ENCODE assay signal across 13 cellular contexts in genomic region chrX:56758456-56758855, GRCh38. TPM values are rescaled to one million over a fixed set of nuclear protein-coding genes. Genes with fewer than 3 reads are reported as not detected.
A peak's percentile ranks its signal among the peaks of the same experiment; 100 is the strongest.
DNase-seq lines count a peak whose midpoint lies in the region; ATAC-seq and TF ChIP-seq lines count a peak whose summit lies in the region.
"Had no signal": no experiment of that assay in that cellular context is flagged by ENCODE, and none has a peak within 500 bp of the region (broad histone marks: within the 10 kb centered on the region; RNA-seq: fewer than 3 reads in every experiment).

No MANE protein-coding gene starts in this region.

- intact Hi-C loops in activated naive CD4-positive, alpha-beta T cell treated with anti-CD3 and anti-CD28 coated beads for 36 hours (cut with micrococcal nuclease) = no loop called here
- intact Hi-C loops in Calu3 (cut with micrococcal nuclease; ENCODE audit: unreplicated experiment) = no loop called here

- no peak overlapping the region for H3K4me3 Mint-ChIP-seq in activated naive CD4-positive, alpha-beta T cell treated with anti-CD3 and anti-CD28 coated beads for 36 hours
- H3K4me3 Mint-ChIP-seq in chondrocyte (ENCODE audit: unreplicated experiment) (no peak overlapping the region), osteocyte (ENCODE audit: unreplicated experiment) (no peak overlapping the region), Calu3 (ENCODE audit: low read depth, unreplicated experiment) (no peak overlapping the region)
- H3K4me3 Mint-ChIP-seq: CD8-positive, alpha-beta memory T cell had no signal

- H3K36me3 ChIP-seq in H7 (replicated peaks; ENCODE audit: control insufficient read depth, insufficient read depth, low read length) = no peaks in the 10 kb centered on the region
- H3K36me3 ChIP-seq: BE2C had no signal

- peaks cover 39% of the 10 kb centered on the region for H3K4me1 Mint-ChIP-seq in activated naive CD4-positive, alpha-beta T cell treated with anti-CD3 and anti-CD28 coated beads for 36 hours (ENCODE audit: low read depth)
- no peaks in the 10 kb centered on the region for H3K4me1 Mint-ChIP-seq in chondrocyte (ENCODE audit: low read depth)
- H3K4me1 Mint-ChIP-seq in osteocyte (ENCODE audit: unreplicated experiment) = peaks cover 1% of the 10 kb centered on the region
- no peaks in the 10 kb centered on the region for H3K4me1 Mint-ChIP-seq in Calu3 (ENCODE audit: low read depth, unreplicated experiment)

- H3K27ac Mint-ChIP-seq in activated naive CD4-positive, alpha-beta T cell treated with anti-CD3 and anti-CD28 coated beads for 36 hours = peak overlapping the region; percentile 46
- H3K27ac Mint-ChIP-seq in activated naive CD4-positive, alpha-beta T cell treated with anti-CD3 and anti-CD28 coated beads, Interleukin-2, amount 50 U/mL, for 72 hours = peak overlapping the region in 1 of 2 donors; percentile 36
- H3K27ac Mint-ChIP-seq in chondrocyte (ENCODE audit: unreplicated experiment) (no peak overlapping the region), osteocyte (ENCODE audit: unreplicated experiment) (no peak overlapping the region), Calu3 (ENCODE audit: unreplicated experiment) (no peak overlapping the region)

- BruUV-seq in Calu3 (replicated peaks; lab: Mats Ljungman, UMichigan) = no TSS peak

- CTCF ChIA-PET in activated naive CD4-positive, alpha-beta T cell treated with anti-CD3 and anti-CD28 coated beads for 36 hours (lab: Charles Lee) = no interaction called here
- CTCF ChIA-PET in Calu3 (lab: Charles Lee) = no interaction called here

- TF ChIP-seq CTCF in chondrocyte (IDR thresholded peaks at IDR 0.05) = no peak
- TF ChIP-seq CTCF in osteocyte (IDR thresholded peaks at IDR 0.05) = no peak
- no peak for TF ChIP-seq CTCF in Calu3 (IDR thresholded peaks at IDR 0.05; ENCODE audit: unreplicated experiment)

- H3K27me3 Mint-ChIP-seq in activated naive CD4-positive, alpha-beta T cell treated with anti-CD3 and anti-CD28 coated beads for 36 hours (ENCODE audit: low read depth) = no peaks in the 10 kb centered on the region
- H3K27me3 Mint-ChIP-seq in chondrocyte (ENCODE audit: low read depth) (no peaks in the 10 kb centered on the region), osteocyte (ENCODE audit: unreplicated experiment) (no peaks in the 10 kb centered on the region), Calu3 (ENCODE audit: unreplicated experiment) (no peaks in the 10 kb centered on the region)
- H3K27me3 Mint-ChIP-seq: CD8-positive, alpha-beta memory T cell had no signal

- H3K9me3 Mint-ChIP-seq in activated naive CD4-positive, alpha-beta T cell treated with anti-CD3 and anti-CD28 coated beads for 36 hours = peaks cover 2% of the 10 kb centered on the region
- H3K9me3 Mint-ChIP-seq in activated naive CD4-positive, alpha-beta T cell treated with anti-CD3 and anti-CD28 coated beads, Interleukin-2, amount 50 U/mL, for 72 hours = peaks cover 6 to 10% of the 10 kb centered on the region in 2 donors
- H3K9me3 Mint-ChIP-seq in chondrocyte (ENCODE audit: low read depth) (peaks cover 10% of the 10 kb centered on the region), osteocyte (ENCODE audit: unreplicated experiment) (peaks cover 11% of the 10 kb centered on the region), Calu3 (ENCODE audit: low read depth, unreplicated experiment) (peaks cover 6% of the 10 kb centered on the region)
- H3K9me3 Mint-ChIP-seq: CD8-positive, alpha-beta memory T cell had no signal

- DNase-seq in activated naive CD4-positive, alpha-beta T cell treated with anti-CD3 and anti-CD28 coated beads for 36 hours = no peak
- no peak for DNase-seq in activated naive CD4-positive, alpha-beta T cell treated with anti-CD3 and anti-CD28 coated beads, Interleukin-2, amount 50 U/mL, for 72 hours (ENCODE audit: low spot score in 2 of 2)
- DNase-seq in H7 = peak; percentile 1
- peak; percentile 44 for DNase-seq in chondrocyte (ENCODE audit: low spot score)
- peak; percentile 77 for DNase-seq in osteocyte (ENCODE audit: extremely low spot score, unreplicated experiment)
- DNase-seq in Calu3 = no peak
- DNase-seq in NCI-H446 treated with DMSO at 0.1 percent for 48 hours (lab: John Stamatoyannopoulos, UW) = no peak
- DNase-seq in NCI-H748 (lab: John Stamatoyannopoulos, UW; ENCODE audit: unreplicated experiment) = no peak
- DNase-seq: BE2C; CD8-positive, alpha-beta memory T cell; DMS 273 treated with DMSO at 0.1 percent for 48 hours had no signal

- no peak for ATAC-seq in activated naive CD4-positive, alpha-beta T cell treated with anti-CD3 and anti-CD28 coated beads, Interleukin-2, amount 50 U/mL, for 72 hours
- ATAC-seq: A549, HCT116 had no signal

- H3K27me3 ChIP-seq in H7 (ENCODE audit: control insufficient read depth, insufficient read depth, low read length) = no peaks in the 10 kb centered on the region
- H3K27me3 ChIP-seq: BE2C had no signal

- H3K36me3 Mint-ChIP-seq in activated naive CD4-positive, alpha-beta T cell treated with anti-CD3 and anti-CD28 coated beads for 36 hours (ENCODE audit: low read depth) = peaks cover 11% of the 10 kb centered on the region
- H3K36me3 Mint-ChIP-seq in activated naive CD4-positive, alpha-beta T cell treated with anti-CD3 and anti-CD28 coated beads, Interleukin-2, amount 50 U/mL, for 72 hours = peaks cover 13 to 15% of the 10 kb centered on the region in 2 donors
- H3K36me3 Mint-ChIP-seq in chondrocyte (ENCODE audit: low read depth) = peaks cover 4% of the 10 kb centered on the region
- H3K36me3 Mint-ChIP-seq in osteocyte (ENCODE audit: unreplicated experiment) = peaks cover 6% of the 10 kb centered on the region
- no peaks in the 10 kb centered on the region for H3K36me3 Mint-ChIP-seq in Calu3 (ENCODE audit: insufficient read depth, unreplicated experiment)

- no peak overlapping the region for H3K4me3 ChIP-seq in H7 (ENCODE audit: insufficient read depth, low read depth, low read length)
- H3K4me3 ChIP-seq: A549 had no signal

RNA-seq across cellular contexts. Expression of gene NBDY, which starts 29.4 kb away (rescaled TPM):
- 10 to 100 TPM; 45.8 to 46.3 TPM for total RNA-seq in activated naive CD4-positive, alpha-beta T cell treated with anti-CD3 and anti-CD28 coated beads for 36 hours
- total RNA-seq in activated naive CD4-positive, alpha-beta T cell treated with anti-CD3 and anti-CD28 coated beads, Interleukin-2, amount 50 U/mL, for 72 hours = 10 to 100 TPM; 52.3 to 63.6 TPM
- total RNA-seq in H7 (2014; rRNA removed; shearing (Covaris generic)) = 7.5 and 12.0 TPM in 2 replicates
- total RNA-seq in chondrocyte (49.9 to 63.1 TPM (median 51.1 TPM) in 3 replicates), osteocyte (61.1 and 62.5 TPM in 2 replicates), Calu3 (2022) (57.1 and 65.0 TPM in 2 replicates)

Comparison
In these comparisons a context has a peak if more than half of its experiments do, and no peak if none do; other contexts are left out.
1. DNase-seq: peak in H7 (single experiment), chondrocyte (single experiment) and osteocyte (single experiment); none in activated naive CD4-positive, alpha-beta T cell treated with anti-CD3 and anti-CD28 coated beads for 36 hours (single experiment), activated naive CD4-positive, alpha-beta T cell treated with anti-CD3 and anti-CD28 coated beads, Interleukin-2, amount 50 U/mL, for 72 hours (0 of 2), Calu3 (single experiment), NCI-H446 treated with DMSO at 0.1 percent for 48 hours (single experiment) and NCI-H748 (single experiment).